Comparison of ENCODE assay signal across 2 cellular contexts in the genomic region with DNA sequence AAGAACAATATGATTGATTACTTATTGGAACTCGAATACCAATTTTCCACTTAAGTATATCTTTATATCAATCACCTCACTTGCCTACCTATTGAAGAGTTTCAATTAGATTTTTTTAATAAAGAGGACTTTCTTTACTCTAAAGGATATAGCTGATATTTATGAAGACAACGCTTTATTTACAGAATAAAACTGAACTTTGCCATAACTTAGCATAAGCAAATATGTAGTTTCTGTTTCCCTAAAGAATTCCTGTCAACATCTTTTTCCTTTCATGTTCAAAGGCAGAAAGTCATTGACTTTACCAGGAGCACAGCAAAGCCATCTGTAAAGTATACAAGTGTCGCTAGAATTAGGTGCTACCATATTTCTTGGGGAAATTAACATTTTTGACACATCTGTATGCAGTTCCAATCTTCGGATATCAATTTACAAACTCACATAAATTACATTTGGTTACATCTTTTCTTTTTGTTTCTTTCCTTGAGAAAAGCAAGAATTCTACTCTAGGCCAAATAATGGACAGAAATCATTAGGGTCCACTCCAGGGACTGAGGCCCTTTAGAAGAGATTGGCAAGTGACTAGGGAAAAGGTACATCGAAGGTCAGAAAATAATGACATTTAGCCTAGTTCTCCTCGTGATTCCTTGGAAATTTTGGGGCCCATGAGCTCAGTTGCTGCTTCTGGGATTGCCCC.
TF ChIP-seq lines count a peak whose summit lies in the region.

No MANE protein-coding gene starts in this region.

TF ChIP-seq in HepG2, 621 proteins besides CTCF, POLR2A, EP300 and RAD21 (continues in another document):
- TF ChIP-seq ZNF317 (CRISPR knock-in tag; IDR thresholded peaks at IDR 0.05) (peak; percentile 37; the same call in 1 of the 2 replicates), ATF1 (CRISPR knock-in tag; IDR thresholded peaks at IDR 0.05) (peak; percentile 38; the same call in 1 of the 2 replicates), SIX1 (CRISPR knock-in tag; IDR thresholded peaks at IDR 0.05; ENCODE audit: borderline replicate concordance) (peak; percentile 31; the same call in 1 of the 2 replicates), MEIS2 (CRISPR knock-in tag; IDR thresholded peaks at IDR 0.05) (no peak; the same call in 1 of the 2 replicates), THAP11 (CRISPR knock-in tag; IDR thresholded peaks at IDR 0.05) (peak; percentile 44; the same call in 1 of the 2 replicates), RFX3 (CRISPR knock-in tag; IDR thresholded peaks at IDR 0.05) (no peak), KDM5A (IDR thresholded peaks at IDR 0.05; ENCODE audit: borderline replicate concordance, low read length) (0 out of 2 replicates have a peak, but pooled peaks have one; percentile 16), ZNF274 (CRISPR knock-in tag; IDR thresholded peaks at IDR 0.05) (no peak), TMF1 (CRISPR knock-in tag; IDR thresholded peaks at IDR 0.05; ENCODE audit: low read depth) (no peak), ZNF354B (CRISPR knock-in tag; IDR thresholded peaks at IDR 0.05) (no peak), U2AF2 (IDR thresholded peaks at IDR 0.05; ENCODE audit: low read depth, low read length) (no peak), ZBTB20 (CRISPR knock-in tag; IDR thresholded peaks at IDR 0.05; ENCODE audit: borderline replicate concordance, low read depth) (peak; percentile 71; the same call in 1 of the 2 replicates)
- TF ChIP-seq, protein P1, sequence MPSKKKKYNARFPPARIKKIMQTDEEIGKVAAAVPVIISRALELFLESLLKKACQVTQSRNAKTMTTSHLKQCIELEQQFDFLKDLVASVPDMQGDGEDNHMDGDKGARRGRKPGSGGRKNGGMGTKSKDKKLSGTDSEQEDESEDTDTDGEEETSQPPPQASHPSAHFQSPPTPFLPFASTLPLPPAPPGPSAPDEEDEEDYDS (CRISPR knock-in tag; IDR thresholded peaks at IDR 0.05): peak; percentile 67
- TF ChIP-seq, protein P2, sequence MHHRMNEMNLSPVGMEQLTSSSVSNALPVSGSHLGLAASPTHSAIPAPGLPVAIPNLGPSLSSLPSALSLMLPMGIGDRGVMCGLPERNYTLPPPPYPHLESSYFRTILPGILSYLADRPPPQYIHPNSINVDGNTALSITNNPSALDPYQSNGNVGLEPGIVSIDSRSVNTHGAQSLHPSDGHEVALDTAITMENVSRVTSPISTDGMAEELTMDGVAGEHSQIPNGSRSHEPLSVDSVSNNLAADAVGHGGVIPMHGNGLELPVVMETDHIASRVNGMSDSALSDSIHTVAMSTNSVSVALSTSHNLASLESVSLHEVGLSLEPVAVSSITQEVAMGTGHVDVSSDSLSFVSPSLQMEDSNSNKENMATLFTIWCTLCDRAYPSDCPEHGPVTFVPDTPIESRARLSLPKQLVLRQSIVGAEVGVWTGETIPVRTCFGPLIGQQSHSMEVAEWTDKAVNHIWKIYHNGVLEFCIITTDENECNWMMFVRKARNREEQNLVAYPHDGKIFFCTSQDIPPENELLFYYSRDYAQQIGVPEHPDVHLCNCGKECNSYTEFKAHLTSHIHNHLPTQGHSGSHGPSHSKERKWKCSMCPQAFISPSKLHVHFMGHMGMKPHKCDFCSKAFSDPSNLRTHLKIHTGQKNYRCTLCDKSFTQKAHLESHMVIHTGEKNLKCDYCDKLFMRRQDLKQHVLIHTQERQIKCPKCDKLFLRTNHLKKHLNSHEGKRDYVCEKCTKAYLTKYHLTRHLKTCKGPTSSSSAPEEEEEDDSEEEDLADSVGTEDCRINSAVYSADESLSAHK (CRISPR knock-in tag; IDR thresholded peaks at IDR 0.05; ENCODE audit: borderline replicate concordance): no peak
- TF ChIP-seq, protein P3, sequence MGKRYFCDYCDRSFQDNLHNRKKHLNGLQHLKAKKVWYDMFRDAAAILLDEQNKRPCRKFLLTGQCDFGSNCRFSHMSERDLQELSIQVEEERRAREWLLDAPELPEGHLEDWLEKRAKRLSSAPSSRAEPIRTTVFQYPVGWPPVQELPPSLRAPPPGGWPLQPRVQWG (CRISPR knock-in tag; IDR thresholded peaks at IDR 0.05; ENCODE audit: borderline replicate concordance, low read depth): no peak
- TF ChIP-seq, protein P4, sequence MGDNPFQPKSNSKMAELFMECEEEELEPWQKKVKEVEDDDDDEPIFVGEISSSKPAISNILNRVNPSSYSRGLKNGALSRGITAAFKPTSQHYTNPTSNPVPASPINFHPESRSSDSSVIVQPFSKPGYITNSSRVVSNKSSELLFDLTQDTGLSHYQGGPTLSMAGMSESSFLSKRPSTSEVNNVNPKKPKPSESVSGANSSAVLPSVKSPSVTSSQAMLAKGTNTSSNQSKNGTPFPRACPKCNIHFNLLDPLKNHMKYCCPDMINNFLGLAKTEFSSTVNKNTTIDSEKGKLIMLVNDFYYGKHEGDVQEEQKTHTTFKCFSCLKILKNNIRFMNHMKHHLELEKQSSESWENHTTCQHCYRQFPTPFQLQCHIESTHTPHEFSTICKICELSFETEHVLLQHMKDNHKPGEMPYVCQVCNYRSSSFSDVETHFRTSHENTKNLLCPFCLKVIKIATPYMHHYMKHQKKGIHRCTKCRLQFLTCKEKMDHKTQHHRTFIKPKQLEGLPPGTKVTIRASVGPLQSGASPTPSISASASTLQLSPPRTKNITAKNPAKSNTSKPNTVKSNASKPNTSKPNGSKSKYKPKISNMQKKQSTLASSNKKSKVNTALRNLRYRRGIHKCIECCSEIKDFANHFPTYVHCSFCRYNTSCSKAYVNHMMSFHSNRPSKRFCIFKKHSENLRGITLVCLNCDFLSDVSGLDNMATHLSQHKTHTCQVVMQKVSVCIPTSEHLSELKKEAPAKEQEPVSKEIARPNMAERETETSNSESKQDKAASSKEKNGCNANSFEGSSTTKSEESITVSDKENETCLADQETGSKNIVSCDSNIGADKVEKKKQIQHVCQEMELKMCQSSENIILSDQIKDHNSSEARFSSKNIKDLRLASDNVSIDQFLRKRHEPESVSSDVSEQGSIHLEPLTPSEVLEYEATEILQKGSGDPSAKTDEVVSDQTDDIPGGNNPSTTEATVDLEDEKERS (CRISPR knock-in tag; IDR thresholded peaks at IDR 0.05): no peak
- TF ChIP-seq, protein P5, sequence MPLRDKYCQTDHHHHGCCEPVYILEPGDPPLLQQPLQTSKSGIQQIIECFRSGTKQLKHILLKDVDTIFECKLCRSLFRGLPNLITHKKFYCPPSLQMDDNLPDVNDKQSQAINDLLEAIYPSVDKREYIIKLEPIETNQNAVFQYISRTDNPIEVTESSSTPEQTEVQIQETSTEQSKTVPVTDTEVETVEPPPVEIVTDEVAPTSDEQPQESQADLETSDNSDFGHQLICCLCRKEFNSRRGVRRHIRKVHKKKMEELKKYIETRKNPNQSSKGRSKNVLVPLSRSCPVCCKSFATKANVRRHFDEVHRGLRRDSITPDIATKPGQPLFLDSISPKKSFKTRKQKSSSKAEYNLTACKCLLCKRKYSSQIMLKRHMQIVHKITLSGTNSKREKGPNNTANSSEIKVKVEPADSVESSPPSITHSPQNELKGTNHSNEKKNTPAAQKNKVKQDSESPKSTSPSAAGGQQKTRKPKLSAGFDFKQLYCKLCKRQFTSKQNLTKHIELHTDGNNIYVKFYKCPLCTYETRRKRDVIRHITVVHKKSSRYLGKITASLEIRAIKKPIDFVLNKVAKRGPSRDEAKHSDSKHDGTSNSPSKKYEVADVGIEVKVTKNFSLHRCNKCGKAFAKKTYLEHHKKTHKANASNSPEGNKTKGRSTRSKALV (CRISPR knock-in tag; IDR thresholded peaks at IDR 0.05): 0 out of 2 replicates have a peak, but pooled peaks have one; percentile 21

TF ChIP-seq in WTC11, 78 proteins besides CTCF, POLR2A, EP300 and RAD21:
- TF ChIP-seq GABPB1 (CRISPR knock-in tag; IDR thresholded peaks at IDR 0.05) (0 out of 2 replicates have a peak, but pooled peaks have one; percentile 14), SMAD4 (CRISPR knock-in tag; IDR thresholded peaks at IDR 0.05) (no peak)
